In genomic region chr5:115450741-115451140, GRCh38 we compare ENCODE assay signal across 9 cellular contexts.
DNase-seq lines count a peak whose midpoint lies in the region; ATAC-seq, FAIRE-seq and TF ChIP-seq lines count a peak whose summit lies in the region.
"Had no signal": no experiment of that assay in that cellular context is flagged by ENCODE, and none has a peak within 500 bp of the region (broad histone marks: within the 10 kb centered on the region; RNA-seq: fewer than 3 reads in every experiment).

No MANE protein-coding gene starts in this region.

- peaks cover 3% of the 10 kb centered on the region for H3K9me3 Mint-ChIP-seq in osteocyte (ENCODE audit: unreplicated experiment)
- H3K9me3 Mint-ChIP-seq in activated CD4-positive, alpha-beta memory T cell treated with anti-CD3 and anti-CD28 coated beads, Interleukin-2, amount 10 ng/mL, durations not matched to agents 7 days and 5 days = peaks cover 4% of the 10 kb centered on the region
- no peaks in the 10 kb centered on the region for H3K9me3 Mint-ChIP-seq in stimulated activated effector memory CD8-positive, alpha-beta T cell treated with anti-CD3 and anti-CD28 coated beads, Interleukin-12 subunit alpha, Interleukin-12 subunit beta, amount 100 ng/mL, for 72 hours

- H3K27ac Mint-ChIP-seq in osteocyte (ENCODE audit: unreplicated experiment) = peak overlapping the region; percentile 47
- no peak overlapping the region for H3K27ac Mint-ChIP-seq in activated CD4-positive, alpha-beta memory T cell treated with anti-CD3 and anti-CD28 coated beads, Interleukin-2, amount 10 ng/mL, durations not matched to agents 7 days and 5 days
- no peak overlapping the region for H3K27ac Mint-ChIP-seq in stimulated activated effector memory CD8-positive, alpha-beta T cell treated with anti-CD3 and anti-CD28 coated beads, Interleukin-12 subunit alpha, Interleukin-12 subunit beta, amount 100 ng/mL, for 72 hours

- peaks cover 5% of the 10 kb centered on the region for H3K4me1 Mint-ChIP-seq in osteocyte (ENCODE audit: unreplicated experiment)
- H3K4me1 Mint-ChIP-seq in activated CD4-positive, alpha-beta memory T cell treated with anti-CD3 and anti-CD28 coated beads, Interleukin-2, amount 10 ng/mL, durations not matched to agents 7 days and 5 days = peaks cover 2% of the 10 kb centered on the region
- H3K4me1 Mint-ChIP-seq in stimulated activated effector memory CD8-positive, alpha-beta T cell treated with anti-CD3 and anti-CD28 coated beads, Interleukin-12 subunit alpha, Interleukin-12 subunit beta, amount 100 ng/mL, for 72 hours = peaks cover 7% of the 10 kb centered on the region

- DNase-seq in GM18507 (ENCODE audit: extremely low spot score, insufficient read length, low read depth) (no peak), cardiac fibroblast (ENCODE audit: low read depth in 2 of 2) (peak; percentile 91 to 98), osteocyte (ENCODE audit: extremely low spot score, unreplicated experiment) (no peak), frontal cortex (ENCODE audit: low spot score in 2 of 2) (no peak)
- DNase-seq in activated CD4-positive, alpha-beta memory T cell treated with anti-CD3 and anti-CD28 coated beads, Interleukin-2, amount 10 ng/mL, durations not matched to agents 7 days and 5 days = no peak
- DNase-seq in stimulated activated CD4-positive, alpha-beta T cell treated with anti-CD3 and anti-CD28 coated beads, Interleukin-1b, Interleukin-23, amount 100 ng/mL, for 48 hours = no peak
- DNase-seq in stimulated activated effector memory CD8-positive, alpha-beta T cell treated with anti-CD3 and anti-CD28 coated beads, Interleukin-12 subunit alpha, Interleukin-12 subunit beta, amount 100 ng/mL, for 72 hours (ENCODE audit: low spot score in 2 of 2) = no peak
- DNase-seq: NK-92 treated with Interleukin-12 subunit alpha and Interleukin-12 subunit beta, amount 100 ng/mL, for 24 hours had no signal

- ATAC-seq in HG02852 (IDR thresholded peaks at IDR 0.05; ENCODE audit: unreplicated experiment) = peak; percentile 88
- no peak for ATAC-seq in stimulated activated effector memory CD8-positive, alpha-beta T cell treated with anti-CD3 and anti-CD28 coated beads, Interleukin-12 subunit alpha, Interleukin-12 subunit beta, amount 100 ng/mL, for 72 hours

- POLR2A ChIA-PET in activated CD4-positive, alpha-beta memory T cell treated with anti-CD3 and anti-CD28 coated beads, Interleukin-2, amount 10 ng/mL, durations not matched to agents 7 days and 5 days (lab: Charles Lee) = no interaction called here

- CTCF ChIA-PET in activated CD4-positive, alpha-beta memory T cell treated with anti-CD3 and anti-CD28 coated beads, Interleukin-2, amount 10 ng/mL, durations not matched to agents 7 days and 5 days (lab: Charles Lee) = no interaction called here

- peaks cover 6% of the 10 kb centered on the region for H3K27me3 Mint-ChIP-seq in osteocyte (ENCODE audit: unreplicated experiment)
- peaks cover 9% of the 10 kb centered on the region for H3K27me3 Mint-ChIP-seq in activated CD4-positive, alpha-beta memory T cell treated with anti-CD3 and anti-CD28 coated beads, Interleukin-2, amount 10 ng/mL, durations not matched to agents 7 days and 5 days

- FAIRE-seq in GM18507 (lab: Jason Lieb, UNC) (peak; percentile 33), frontal cortex (lab: Jason Lieb, UNC) (no peak)

- H3K36me3 Mint-ChIP-seq in osteocyte (ENCODE audit: unreplicated experiment) = no peaks in the 10 kb centered on the region
- H3K36me3 Mint-ChIP-seq in activated CD4-positive, alpha-beta memory T cell treated with anti-CD3 and anti-CD28 coated beads, Interleukin-2, amount 10 ng/mL, durations not matched to agents 7 days and 5 days (ENCODE audit: low read depth) = no peaks in the 10 kb centered on the region
- H3K36me3 Mint-ChIP-seq in stimulated activated effector memory CD8-positive, alpha-beta T cell treated with anti-CD3 and anti-CD28 coated beads, Interleukin-12 subunit alpha, Interleukin-12 subunit beta, amount 100 ng/mL, for 72 hours = no peaks in the 10 kb centered on the region

- TF ChIP-seq CTCF in cardiac fibroblast (IDR thresholded peaks at IDR 0.05; ENCODE audit: low read depth, low read length) (no peak), osteocyte (IDR thresholded peaks at IDR 0.05) (no peak)

- H3K4me3 ChIP-seq in cardiac fibroblast (replicated peaks in 1 of 2; ENCODE audit: low read depth in 2 of 2, low read length in 2 of 2) = no peak overlapping the region

- H3K4me3 Mint-ChIP-seq in osteocyte (ENCODE audit: unreplicated experiment) = no peak overlapping the region
- no peak overlapping the region for H3K4me3 Mint-ChIP-seq in activated CD4-positive, alpha-beta memory T cell treated with anti-CD3 and anti-CD28 coated beads, Interleukin-2, amount 10 ng/mL, durations not matched to agents 7 days and 5 days
- H3K4me3 Mint-ChIP-seq in stimulated activated effector memory CD8-positive, alpha-beta T cell treated with anti-CD3 and anti-CD28 coated beads, Interleukin-12 subunit alpha, Interleukin-12 subunit beta, amount 100 ng/mL, for 72 hours = no peak overlapping the region

Comparison
In these comparisons a context has a peak if more than half of its experiments do, and no peak if none do; other contexts are left out.
1. DNase-seq: peak in cardiac fibroblast (2 of 2); none in GM18507 (single experiment), osteocyte (single experiment), frontal cortex (0 of 2), activated CD4-positive, alpha-beta memory T cell treated with anti-CD3 and anti-CD28 coated beads, Interleukin-2, amount 10 ng/mL, durations not matched to agents 7 days and 5 days (single experiment), stimulated activated CD4-positive, alpha-beta T cell treated with anti-CD3 and anti-CD28 coated beads, Interleukin-1b, Interleukin-23, amount 100 ng/mL, for 48 hours (single experiment) and stimulated activated effector memory CD8-positive, alpha-beta T cell treated with anti-CD3 and anti-CD28 coated beads, Interleukin-12 subunit alpha, Interleukin-12 subunit beta, amount 100 ng/mL, for 72 hours (0 of 2).